ENCODE assay signal across 19 cellular contexts in genomic region chr10:95332666-95333249, GRCh38. TPM values are rescaled to one million over a fixed set of nuclear protein-coding genes. Genes with fewer than 3 reads are reported as not detected.
A peak's percentile ranks its signal among the peaks of the same experiment; 100 is the strongest.
DNase-seq lines count a peak whose midpoint lies in the region; ATAC-seq and TF ChIP-seq lines count a peak whose summit lies in the region.
"Had no signal": no experiment of that assay in that cellular context is flagged by ENCODE, and none has a peak within 500 bp of the region (broad histone marks: within the 10 kb centered on the region; RNA-seq: fewer than 3 reads in every experiment).

No MANE protein-coding gene starts in this region.

- no peaks in the 10 kb centered on the region for H3K9me3 ChIP-seq in Caco-2
- no peaks in the 10 kb centered on the region for H3K9me3 ChIP-seq in SJSA1 (replicated peaks)
- no peaks in the 10 kb centered on the region for H3K9me3 ChIP-seq in mesenchymal stem cell (ENCODE audit: control insufficient read depth, low read length)
- no peaks in the 10 kb centered on the region for H3K9me3 ChIP-seq in subcutaneous abdominal adipose tissue (ENCODE audit: control insufficient read depth in 5 of 5, low read length in 5 of 5)
- no peaks in the 10 kb centered on the region for H3K9me3 ChIP-seq in osteoblast (ENCODE audit: low read depth, low read length)
- H3K9me3 ChIP-seq: Peyer's patch had no signal

- no peak overlapping the region for H3K4me3 Mint-ChIP-seq in Caco-2 (ENCODE audit: unreplicated experiment)
- H3K4me3 Mint-ChIP-seq: CD4-positive, alpha-beta T cell had no signal

- H3K4me2 ChIP-seq in mesenchymal stem cell (ENCODE audit: low read length, poor library complexity, severe bottlenecking) (no peak overlapping the region), osteoblast (ENCODE audit: insufficient read depth, low read length) (no peak overlapping the region)

- no peaks in the 10 kb centered on the region for H3K79me1 ChIP-seq in mesenchymal stem cell (replicated peaks; ENCODE audit: low read length, poor library complexity, severe bottlenecking)

- peak overlapping the region; percentile 98; the same call in 1 of the 2 replicates for H3K27ac ChIP-seq in SJSA1
- H3K27ac ChIP-seq in mesenchymal stem cell (ENCODE audit: low read length, poor library complexity, severe bottlenecking), result no peak overlapping the region
- H3K27ac ChIP-seq in subcutaneous abdominal adipose tissue (ENCODE audit: low read depth, low read length), result peak overlapping the region; percentile 90
- no peak overlapping the region for H3K27ac ChIP-seq in osteoblast (ENCODE audit: low read depth, low read length)
- H3K27ac ChIP-seq: HL-60 had no signal

- no peak overlapping the region for H4K8ac ChIP-seq in mesenchymal stem cell (ENCODE audit: low read length)

- H3K36me3 ChIP-seq in Caco-2 (ENCODE audit: control insufficient read depth, insufficient read depth, low read length) (peaks cover 2% of the 10 kb centered on the region; the same call in 1 of the 2 replicates), SJSA1 (no peaks in the 10 kb centered on the region), mesenchymal stem cell (ENCODE audit: control insufficient read depth in 1 of 2, insufficient read depth in 2 of 2, low read depth in 1 of 2, low read length in 2 of 2) (no peaks in the 10 kb centered on the region), subcutaneous abdominal adipose tissue (ENCODE audit: control insufficient read depth in 5 of 5, insufficient read depth in 5 of 5, low read length in 5 of 5) (peaks cover 38 to 84% (median 73%) of the 10 kb centered on the region in 5 donors), osteoblast (ENCODE audit: insufficient read depth, low read length) (no peaks in the 10 kb centered on the region)
- H3K36me3 ChIP-seq: Peyer's patch had no signal

- DNase-seq in Caco-2 (no peak), SJSA1 (ENCODE audit: low read depth in 1 of 2, low spot score in 2 of 2) (no peak), mesenchymal stem cell (no peak), Ammon's horn (ENCODE audit: low spot score) (no peak), osteoblast (ENCODE audit: insufficient read length, low spot score, missing footprints) (no peak)
- no peak for DNase-seq in activated naive CD4-positive, alpha-beta T cell treated with Interleukin-2 at 50 U/mL for 16 hours
- DNase-seq: AML-193; CD4-positive, alpha-beta T cell; DND-41; GDM1; KBM-7; NCI-H1092; NCI-H1694; NCI-H446; SHP77 treated with DMSO at 0.1 percent for 48 hours had no signal

- TF ChIP-seq CTCF in Caco-2 (IDR thresholded peaks at IDR 0.05; ENCODE audit: insufficient read depth in 1 of 2, low read depth in 1 of 2, low read length in 1 of 2, severe bottlenecking in 1 of 2, unreplicated experiment in 1 of 2) (no peak), osteoblast (IDR thresholded peaks at IDR 0.05; ENCODE audit: extremely low read depth, low read depth, low read length) (no peak)

- no peak for ATAC-seq in GM18517 (IDR thresholded peaks at IDR 0.05; ENCODE audit: unreplicated experiment)

- no peak overlapping the region for H4K91ac ChIP-seq in mesenchymal stem cell (ENCODE audit: low read length)

- H2BK5ac ChIP-seq in mesenchymal stem cell (ENCODE audit: low read depth, low read length, poor library complexity, severe bottlenecking), result no peak overlapping the region

- H3K4ac ChIP-seq in mesenchymal stem cell (ENCODE audit: low read depth in 1 of 2, low read length in 2 of 2), result peak overlapping the region in 1 of 2 experiments; percentile 43

- H3K36me3 Mint-ChIP-seq in Caco-2 (ENCODE audit: insufficient read depth, unreplicated experiment), result peaks cover 23% of the 10 kb centered on the region

- POLR2A ChIA-PET in Caco-2 (lab: Charles Lee), result no interaction called here

- peak overlapping the region; percentile 73 for H3K27ac Mint-ChIP-seq in Caco-2 (ENCODE audit: unreplicated experiment)
- H3K27ac Mint-ChIP-seq: CD4-positive, alpha-beta T cell had no signal

- peaks cover 33% of the 10 kb centered on the region for H3K4me1 Mint-ChIP-seq in Caco-2 (ENCODE audit: low read depth, unreplicated experiment)

- H2AK5ac ChIP-seq in mesenchymal stem cell (ENCODE audit: low read length, severe bottlenecking), result no peak overlapping the region

- no peaks in the 10 kb centered on the region for H3K27me3 Mint-ChIP-seq in Caco-2 (ENCODE audit: insufficient read depth, unreplicated experiment)
- H3K27me3 Mint-ChIP-seq: CD4-positive, alpha-beta T cell had no signal

- H3K9me3 Mint-ChIP-seq in Caco-2 (ENCODE audit: unreplicated experiment), result no peaks in the 10 kb centered on the region
- H3K9me3 Mint-ChIP-seq: CD4-positive, alpha-beta T cell had no signal

- no peak overlapping the region for H2BK120ac ChIP-seq in mesenchymal stem cell (ENCODE audit: low read depth, low read length)

- H3K9ac ChIP-seq in mesenchymal stem cell (ENCODE audit: low read length) (no peak overlapping the region), subcutaneous abdominal adipose tissue (ENCODE audit: low read length in 5 of 5) (no peak overlapping the region)

- no peaks in the 10 kb centered on the region for H4K20me1 ChIP-seq in osteoblast (ENCODE audit: insufficient read depth, low read length)

- CTCF ChIA-PET in Caco-2 (lab: Charles Lee), result interaction anchor here (0.7 kb wide), 2 partner anchors 190 to 310 kb away, joined by 3 to 5 read pairs; no protein-coding TSS in a partner anchor

- H3K23ac ChIP-seq in mesenchymal stem cell (ENCODE audit: low read length in 2 of 2), result no peak overlapping the region

- intact Hi-C loops in Caco-2 (cut with micrococcal nuclease; ENCODE audit: unreplicated experiment), result no loop called here

- H2BK12ac ChIP-seq in mesenchymal stem cell (ENCODE audit: low read length in 2 of 2), result peak overlapping the region in 1 of 2 experiments; percentile 17

- no peak overlapping the region for H3K14ac ChIP-seq in mesenchymal stem cell (ENCODE audit: low read length in 2 of 2)

- no peak overlapping the region for H3K18ac ChIP-seq in mesenchymal stem cell (ENCODE audit: low read depth in 1 of 2, low read length in 2 of 2)

- BruUV-seq in Caco-2 (replicated peaks; lab: Mats Ljungman, UMichigan), result no TSS peak

- H3K27me3 ChIP-seq in Caco-2 (replicated peaks; ENCODE audit: control insufficient read depth, insufficient read depth, low read length) (no peaks in the 10 kb centered on the region), SJSA1 (replicated peaks) (no peaks in the 10 kb centered on the region), mesenchymal stem cell (ENCODE audit: control insufficient read depth in 1 of 2, insufficient read depth in 1 of 2, low read length in 2 of 2) (no peaks in the 10 kb centered on the region), subcutaneous abdominal adipose tissue (ENCODE audit: control insufficient read depth in 5 of 5, insufficient read depth in 4 of 5, low read length in 5 of 5) (no peaks in the 10 kb centered on the region), osteoblast (ENCODE audit: insufficient read depth, low read length) (no peaks in the 10 kb centered on the region)
- H3K27me3 ChIP-seq: Peyer's patch had no signal

- H2AFZ ChIP-seq in mesenchymal stem cell (ENCODE audit: low read depth, low read length) (no peak overlapping the region), osteoblast (ENCODE audit: low read length) (no peak overlapping the region)

- peak overlapping the region; percentile 23 for H2BK15ac ChIP-seq in mesenchymal stem cell (ENCODE audit: low read depth, poor library complexity, severe bottlenecking)

- 93% methylated on average over 4 of the region's 4 CpGs for WGBS in mesenchymal stem cell

- H3K4me3 ChIP-seq in Caco-2 (ENCODE audit: low read depth, low read length) (no peak overlapping the region), SJSA1 (no peak overlapping the region), mesenchymal stem cell (ENCODE audit: insufficient read depth in 1 of 2, low read depth in 1 of 2, low read length in 2 of 2) (no peak overlapping the region), subcutaneous abdominal adipose tissue (ENCODE audit: low read depth in 1 of 5, low read length in 5 of 5) (no peak overlapping the region), osteoblast (ENCODE audit: insufficient read depth, low read length) (no peak overlapping the region)
- H3K4me3 ChIP-seq: Peyer's patch had no signal

- peaks cover 70% of the 10 kb centered on the region for H3K4me1 ChIP-seq in Caco-2
- H3K4me1 ChIP-seq in SJSA1 (replicated peaks), result peaks cover 46% of the 10 kb centered on the region
- peaks cover 16% of the 10 kb centered on the region for H3K4me1 ChIP-seq in mesenchymal stem cell (ENCODE audit: control insufficient read depth, insufficient read depth, low read depth, low read length)
- H3K4me1 ChIP-seq in subcutaneous abdominal adipose tissue (ENCODE audit: control insufficient read depth in 5 of 5, insufficient read depth in 5 of 5, low read length in 5 of 5), result peaks cover 0 to 37% (median 31%) of the 10 kb centered on the region in 5 donors
- H3K4me1 ChIP-seq in osteoblast (ENCODE audit: insufficient read depth, low read length), result peaks cover 24% of the 10 kb centered on the region

- no peaks in the 10 kb centered on the region for H3K79me2 ChIP-seq in osteoblast (ENCODE audit: insufficient read depth, low read length)

RNA-seq across cellular contexts. Expression of gene PDLIM1, which starts 42.0 kb away (rescaled TPM):
- 417 and 506 TPM in 2 replicates for total RNA-seq in Caco-2 (2022)
- 45.5 and 55.6 TPM in 2 replicates for total RNA-seq in SJSA1 (2014; rRNA removed; shearing (Covaris generic))
- 537 TPM for polyA plus RNA-seq in mesenchymal stem cell (2013, experiment 1 of 2)
- 536 TPM for polyA plus RNA-seq in mesenchymal stem cell (2013, experiment 2 of 2)
- 25.0 and 26.1 TPM in 2 replicates for total RNA-seq in osteoblast

Comparison
In these comparisons a context has a peak if more than half of its experiments do, and no peak if none do; other contexts are left out.
1. H3K27ac ChIP-seq: peak in SJSA1 (single experiment) and subcutaneous abdominal adipose tissue (single experiment); none in mesenchymal stem cell (single experiment) and osteoblast (single experiment).